In genomic region chr14:29242755-29243340, GRCh38 we compare ENCODE assay signal across 19 cellular contexts.
DNase-seq lines count a peak whose midpoint lies in the region; ATAC-seq and TF ChIP-seq lines count a peak whose summit lies in the region.
"Had no signal": no experiment of that assay in that cellular context is flagged by ENCODE, and none has a peak within 500 bp of the region (broad histone marks: within the 10 kb centered on the region; RNA-seq: fewer than 3 reads in every experiment).

No MANE protein-coding gene starts in this region.

- H3K36me3 ChIP-seq in MG63: no peaks in the 10 kb centered on the region
- H3K36me3 ChIP-seq in Caco-2 (ENCODE audit: control insufficient read depth, insufficient read depth, low read length): no peaks in the 10 kb centered on the region

- intact Hi-C loops in Caco-2 (cut with micrococcal nuclease; ENCODE audit: unreplicated experiment): no loop called here

- no TSS peak for BruUV-seq in Caco-2 (replicated peaks; lab: Mats Ljungman, UMichigan)

- H3K9me3 Mint-ChIP-seq in Caco-2 (ENCODE audit: unreplicated experiment) (no peaks in the 10 kb centered on the region), chondrocyte (ENCODE audit: low read depth) (peaks cover 9% of the 10 kb centered on the region)

- TF ChIP-seq CTCF in fibroblast of mammary gland (conservative IDR thresholded peaks at IDR 0.05; ENCODE audit: control insufficient read depth, insufficient read depth, low read depth, low read length): no peak
- TF ChIP-seq CTCF in Caco-2 (IDR thresholded peaks at IDR 0.05; ENCODE audit: insufficient read depth in 1 of 2, low read depth in 1 of 2, low read length in 1 of 2, severe bottlenecking in 1 of 2, unreplicated experiment in 1 of 2): no peak
- no peak for TF ChIP-seq CTCF in chondrocyte (IDR thresholded peaks at IDR 0.05)

- H3K4me3 Mint-ChIP-seq in Caco-2 (ENCODE audit: unreplicated experiment) (no peak overlapping the region), chondrocyte (ENCODE audit: unreplicated experiment) (no peak overlapping the region)
- H3K4me3 Mint-ChIP-seq: activated T-helper 1 cell treated with anti-CD3 and anti-CD28 coated beads, Interleukin-12 subunit alpha, Interleukin-12 subunit beta, Interleukin-2, Interleukin-4 antibody, amounts not matched to agents 30 ng/mL and 10 ng/mL and 1 ng/mL, durations not matched to agents 14 hours and 24 hours and 36 hours; T-helper 17 cell had no signal

- DNase-seq in COLO668 (lab: John Stamatoyannopoulos, UW; ENCODE audit: unreplicated experiment): peak; percentile 31
- peak; percentile 58 for DNase-seq in MG63
- peak; percentile 98 for DNase-seq in NCI-H69 (lab: John Stamatoyannopoulos, UW)
- peak; percentile 45 for DNase-seq in fibroblast of mammary gland (ENCODE audit: low read depth)
- DNase-seq in Caco-2: no peak
- no peak for DNase-seq in chondrocyte (ENCODE audit: low spot score)
- DNase-seq in stimulated activated naive CD8-positive, alpha-beta T cell treated with anti-CD3 and anti-CD28 coated beads, Interleukin-15, Interleukin-2, amounts not matched to agents 100 U/mL and 50 U/mL, for 24 hours: no peak
- DNase-seq: activated CD4-positive, alpha-beta T cell treated with anti-CD3 and anti-CD28 coated beads for 48 hours; AML-193; aorta; effector CD8-positive, alpha-beta T cell; head of caudate nucleus; left colon; NCI-H1436; stimulated activated CD4-positive, alpha-beta T cell treated with anti-CD3 and anti-CD28 coated beads, Interleukin-4, amount 100 ng/mL, for 4 hours; stimulated activated naive CD4-positive, alpha-beta T cell; T-helper 17 cell had no signal

- H3K4me3 ChIP-seq in MG63 (no peak overlapping the region), fibroblast of mammary gland (ENCODE audit: control insufficient read depth, low read depth, low read length) (no peak overlapping the region), Caco-2 (ENCODE audit: low read depth, low read length) (no peak overlapping the region)

- H3K27ac Mint-ChIP-seq in Caco-2 (ENCODE audit: unreplicated experiment): no peak overlapping the region
- H3K27ac Mint-ChIP-seq in chondrocyte (ENCODE audit: unreplicated experiment): no peak overlapping the region
- H3K27ac Mint-ChIP-seq: activated T-helper 1 cell treated with anti-CD3 and anti-CD28 coated beads, Interleukin-12 subunit alpha, Interleukin-12 subunit beta, Interleukin-2, Interleukin-4 antibody, amounts not matched to agents 30 ng/mL and 10 ng/mL and 1 ng/mL, durations not matched to agents 14 hours and 24 hours and 36 hours; T-helper 17 cell had no signal

- H3K4me1 Mint-ChIP-seq in Caco-2 (ENCODE audit: low read depth, unreplicated experiment) (no peaks in the 10 kb centered on the region), chondrocyte (ENCODE audit: low read depth) (no peaks in the 10 kb centered on the region)
- H3K4me1 Mint-ChIP-seq: T-helper 17 cell had no signal

- H3K36me3 Mint-ChIP-seq in Caco-2 (ENCODE audit: insufficient read depth, unreplicated experiment): no peaks in the 10 kb centered on the region
- no peaks in the 10 kb centered on the region for H3K36me3 Mint-ChIP-seq in chondrocyte (ENCODE audit: low read depth)

- POLR2A ChIA-PET in Caco-2 (lab: Charles Lee): no interaction called here

- H3K27me3 ChIP-seq in MG63 (no peaks in the 10 kb centered on the region), Caco-2 (replicated peaks; ENCODE audit: control insufficient read depth, insufficient read depth, low read length) (no peaks in the 10 kb centered on the region)

- CTCF ChIA-PET in Caco-2 (lab: Charles Lee): no interaction called here

- ATAC-seq in stimulated activated naive CD8-positive, alpha-beta T cell treated with anti-CD3 and anti-CD28 coated beads, Interleukin-15, Interleukin-2, amounts not matched to agents 100 U/mL and 50 U/mL, for 24 hours: no peak
- ATAC-seq in GM18861 (IDR thresholded peaks at IDR 0.05; ENCODE audit: unreplicated experiment): no peak
- ATAC-seq: left colon, T-helper 17 cell had no signal

- H3K4me1 ChIP-seq in Caco-2: no peaks in the 10 kb centered on the region

- H3K9me3 ChIP-seq in MG63 (no peaks in the 10 kb centered on the region), Caco-2 (no peaks in the 10 kb centered on the region)

- H3K27me3 Mint-ChIP-seq in Caco-2 (ENCODE audit: insufficient read depth, unreplicated experiment) (no peaks in the 10 kb centered on the region), chondrocyte (ENCODE audit: low read depth) (no peaks in the 10 kb centered on the region)
- H3K27me3 Mint-ChIP-seq: T-helper 17 cell had no signal

Comparison
In these comparisons a context has a peak if more than half of its experiments do, and no peak if none do; other contexts are left out.
1. DNase-seq: peak in COLO668 (single experiment), MG63 (single experiment), NCI-H69 (single experiment) and fibroblast of mammary gland (single experiment); none in Caco-2 (0 of 2), chondrocyte (single experiment) and stimulated activated naive CD8-positive, alpha-beta T cell treated with anti-CD3 and anti-CD28 coated beads, Interleukin-15, Interleukin-2, amounts not matched to agents 100 U/mL and 50 U/mL, for 24 hours (single experiment).